In the genomic region with DNA sequence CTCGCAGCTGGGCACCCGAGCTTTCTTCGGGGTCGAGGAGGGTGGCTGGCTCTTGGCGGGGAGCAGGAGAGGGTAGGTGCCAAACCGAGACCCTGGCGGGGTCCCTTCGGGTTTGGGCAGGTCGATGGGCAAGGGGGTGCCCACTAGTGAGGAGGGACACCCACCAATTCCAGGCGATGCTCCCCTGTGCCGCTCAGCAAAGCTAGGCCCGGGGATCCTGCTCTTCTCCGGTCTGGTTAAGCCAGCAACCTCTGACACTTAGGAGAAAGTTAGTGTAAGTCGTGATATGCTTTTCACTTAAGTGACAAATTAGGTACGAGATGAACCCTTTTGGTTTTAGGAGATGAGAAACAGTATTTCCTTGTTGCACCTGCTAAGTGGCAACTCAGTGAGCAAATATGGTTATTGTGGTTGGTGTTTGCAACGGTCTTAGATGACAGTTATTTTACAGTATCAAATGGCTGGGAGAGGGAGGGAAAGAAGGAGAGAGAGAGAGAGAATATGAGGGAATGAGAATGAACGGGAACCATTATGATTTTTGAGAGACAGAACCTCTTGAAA, we compare ENCODE assay signal across 8 cellular contexts. TPM values are rescaled to one million over a fixed set of nuclear protein-coding genes. Genes with fewer than 3 reads are reported as not detected.
A peak's percentile ranks its signal among the peaks of the same experiment; 100 is the strongest.
DNase-seq lines count a peak whose midpoint lies in the region; ATAC-seq and TF ChIP-seq lines count a peak whose summit lies in the region.

No MANE protein-coding gene starts in this region.

- 8% methylated on average over 17 of the region's 17 CpGs for WGBS in HUES64
- 7 to 8% methylated on average over 17 of the region's 17 CpGs for WGBS in ectodermal cell, 2 experiments
- 1% methylated on average over 8 to 13 of the region's 17 CpGs for WGBS in thyroid gland, 2 donors

- H3K27me3 ChIP-seq in HUES64 (ENCODE audit: insufficient read depth, low read length) = peaks cover 17% of the 10 kb centered on the region
- no peaks in the 10 kb centered on the region for H3K27me3 ChIP-seq in RWPE2 (ENCODE audit: insufficient read depth, poor library complexity, severe bottlenecking)
- peaks cover 8% of the 10 kb centered on the region for H3K27me3 ChIP-seq in ectodermal cell (ENCODE audit: control insufficient read depth, insufficient read depth, low read length, poor library complexity, severe bottlenecking)
- H3K27me3 ChIP-seq in thyroid gland = no peaks in the 10 kb centered on the region

- DNase-seq in activated CD4-positive, CD25-positive, alpha-beta regulatory T cell treated with anti-CD3 and anti-CD28 coated beads, Interleukin-2, amount 50 U/mL, for 72 hours = no peak
- DNase-seq in RWPE2 (ENCODE audit: low spot score) (no peak), medulla oblongata (ENCODE audit: extremely low spot score) (peak; percentile 49), thyroid gland (no peak)

- H3K36me3 ChIP-seq in HUES64 (ENCODE audit: insufficient read depth, low read length) (no peaks in the 10 kb centered on the region), RWPE2 (ENCODE audit: low read depth) (0 out of 2 replicates have a peak, but pooled peaks cover 3% of the 10 kb centered on the region), ectodermal cell (ENCODE audit: control insufficient read depth, insufficient read depth, low read length) (no peaks in the 10 kb centered on the region), thyroid gland (no peaks in the 10 kb centered on the region)

- H3K27ac ChIP-seq in HUES64 (ENCODE audit: low read depth, low read length) (no peak overlapping the region), RWPE2 (ENCODE audit: poor library complexity, severe bottlenecking) (peak overlapping the region; percentile 53), ectodermal cell (ENCODE audit: insufficient read depth, low read depth, low read length, poor library complexity, severe bottlenecking) (no peak overlapping the region), thyroid gland (peak overlapping the region; percentile 70 to 91 (median 76))

- peak overlapping the region; percentile 70 for H3K9ac ChIP-seq in HUES64 (ENCODE audit: low read depth, low read length)

- H3K4me1 ChIP-seq in HUES64 (ENCODE audit: insufficient read depth, low read length) = peaks cover 4% of the 10 kb centered on the region
- peaks cover 6% of the 10 kb centered on the region for H3K4me1 ChIP-seq in RWPE2 (ENCODE audit: insufficient read depth, poor library complexity, severe bottlenecking)
- H3K4me1 ChIP-seq in ectodermal cell (ENCODE audit: control insufficient read depth, insufficient read depth, low read length) = peaks cover 7% of the 10 kb centered on the region
- H3K4me1 ChIP-seq in thyroid gland = peaks cover 0 to 4% of the 10 kb centered on the region in 2 donors

- intact Hi-C loops in thyroid gland (cut with DNase I) = no loop called here

- no peak for TF ChIP-seq POLR2A in thyroid gland (IDR thresholded peaks at IDR 0.05)

- peak; percentile 19 to 21 for ATAC-seq in activated CD4-positive, CD25-positive, alpha-beta regulatory T cell treated with anti-CD3 and anti-CD28 coated beads, Interleukin-2, amount 50 U/mL, for 24 hours
- ATAC-seq in GM21529 (IDR thresholded peaks at IDR 0.05; ENCODE audit: unreplicated experiment) = peak; percentile 24
- peak; percentile 10 for ATAC-seq in RWPE2 (ENCODE audit: low read depth)

- H3K4me3 ChIP-seq in HUES64 (ENCODE audit: low read length) = peak overlapping the region; percentile 78
- H3K4me3 ChIP-seq in RWPE2 (ENCODE audit: severe bottlenecking) = peak overlapping the region; percentile 63
- H3K4me3 ChIP-seq in ectodermal cell (ENCODE audit: insufficient read depth, low read depth, low read length) = peak overlapping the region; percentile 59
- H3K4me3 ChIP-seq in thyroid gland (replicated peaks in 1 of 3) = peak overlapping the region; percentile 45 to 92 (median 76)

- H3K9me3 ChIP-seq in HUES64 (ENCODE audit: insufficient read depth, low read depth, low read length) = no peaks in the 10 kb centered on the region
- no peaks in the 10 kb centered on the region for H3K9me3 ChIP-seq in RWPE2 (ENCODE audit: severe bottlenecking)
- H3K9me3 ChIP-seq in ectodermal cell (ENCODE audit: control insufficient read depth, low read length) = no peaks in the 10 kb centered on the region
- H3K9me3 ChIP-seq in thyroid gland = no peaks in the 10 kb centered on the region

- TF ChIP-seq CTCF in RWPE2 (IDR thresholded peaks at IDR 0.05; ENCODE audit: poor library complexity, severe bottlenecking) = no peak
- TF ChIP-seq CTCF in thyroid gland (IDR thresholded peaks at IDR 0.05) = no peak

RNA-seq across cellular contexts. Expression of gene NUCB2, which starts 0.6 kb away (rescaled TPM):
- 21.9 TPM for polyA plus RNA-seq in HUES64 (2013, experiment 1 of 2)
- polyA plus RNA-seq in HUES64 (2013, experiment 2 of 2) = 31.3 TPM
- polyA plus RNA-seq in ectodermal cell (2013, experiment 1 of 4) = 76.8 TPM
- polyA plus RNA-seq in ectodermal cell (2013, experiment 2 of 4) = 74.6 TPM
- 61.7 TPM for polyA plus RNA-seq in ectodermal cell (2013, experiment 3 of 4)
- 71.2 TPM for polyA plus RNA-seq in ectodermal cell (2013, experiment 4 of 4)
- total RNA-seq in thyroid gland = 100 to 1,000 TPM in 3 of 4 donors, 10 to 100 TPM in 1; 73.2 to 152 (median 113) TPM

Comparison
In these comparisons a context has a peak if more than half of its experiments do, and no peak if none do; other contexts are left out.
1. H3K27ac ChIP-seq: peak in RWPE2 (single experiment) and thyroid gland (3 of 3); none in HUES64 (single experiment) and ectodermal cell (single experiment).
2. Peak in every context shown above with its lines, with median percentiles within 50 percentile points of each other: ATAC-seq and H3K4me3 ChIP-seq.